ENCODE assay signal across 9 cellular contexts in the genomic region with DNA sequence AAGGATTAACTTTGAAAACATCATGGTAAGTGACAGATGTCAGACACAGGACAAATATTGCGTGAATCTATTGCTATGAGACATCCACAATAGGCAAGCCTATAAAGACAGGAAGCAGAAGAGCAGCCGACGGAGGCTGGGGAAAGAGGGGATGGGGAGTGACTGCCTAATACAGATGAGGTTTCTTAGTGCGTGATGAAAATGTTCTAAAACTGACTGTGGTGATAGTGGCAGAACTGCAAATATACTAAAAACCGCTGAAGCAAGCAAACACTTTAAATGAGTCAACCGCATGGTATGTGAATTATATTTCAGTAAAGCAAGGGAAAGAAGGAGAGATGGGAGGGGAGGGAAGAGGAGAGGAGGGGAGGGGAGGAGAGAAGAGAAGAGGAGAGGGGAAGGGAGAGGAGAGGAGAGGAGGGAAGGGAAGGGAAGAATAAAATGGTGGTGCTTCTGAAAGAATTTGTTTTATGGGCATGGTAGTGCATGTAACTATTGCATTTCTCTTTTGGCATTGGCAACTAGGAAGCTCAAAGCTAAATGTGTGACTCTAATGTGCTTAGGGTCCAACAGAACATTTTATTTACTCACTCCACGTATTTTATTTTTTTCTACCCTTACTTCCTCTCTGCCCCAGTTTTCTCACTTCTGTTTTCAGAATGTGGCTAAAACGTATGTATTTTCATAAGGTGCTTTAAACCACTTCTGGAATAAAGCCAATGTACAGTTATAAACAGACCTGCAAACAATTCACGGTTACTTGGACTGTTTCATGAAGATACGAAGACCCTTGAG. TPM values are rescaled to one million over a fixed set of nuclear protein-coding genes. Genes with fewer than 3 reads are reported as not detected.
A peak's percentile ranks its signal among the peaks of the same experiment; 100 is the strongest.
DNase-seq lines count a peak whose midpoint lies in the region; ATAC-seq and TF ChIP-seq lines count a peak whose summit lies in the region.
"Had no signal": no experiment of that assay in that cellular context is flagged by ENCODE, and none has a peak within 500 bp of the region (broad histone marks: within the 10 kb centered on the region; RNA-seq: fewer than 3 reads in every experiment).

No MANE protein-coding gene starts in this region.

- intact Hi-C loops in CD8-positive, alpha-beta T cell (cut with DNase I, micrococcal nuclease), result loop anchor here (2.0 kb wide), 2 partner anchors 14 to 18 kb away; no protein-coding TSS in a partner anchor
- intact Hi-C loops in lower lobe of right lung (cut with DNase I), result no loop called here

- peak overlapping the region; percentile 92 for H3K27ac Mint-ChIP-seq in CD8-positive, alpha-beta T cell
- peak overlapping the region; percentile 95 for H3K27ac Mint-ChIP-seq in activated naive CD4-positive, alpha-beta T cell treated with anti-CD3 and anti-CD28 coated beads, Interleukin-2, amount 50 U/mL, for 24 hours

- peak in 2 of 7 experiments; percentile 59 to 77 for DNase-seq in CD8-positive, alpha-beta T cell
- DNase-seq in HS-27A (ENCODE audit: low read depth) (peak; percentile 61), lower lobe of right lung (no peak), SW 1271 (lab: John Stamatoyannopoulos, UW) (no peak), NCI-H345 (lab: John Stamatoyannopoulos, UW) (no peak), HT-29 (ENCODE audit: low spot score) (no peak)

- no peaks in the 10 kb centered on the region for H3K27me3 Mint-ChIP-seq in CD8-positive, alpha-beta T cell (ENCODE audit: low read depth)
- H3K27me3 Mint-ChIP-seq in activated naive CD4-positive, alpha-beta T cell treated with anti-CD3 and anti-CD28 coated beads, Interleukin-2, amount 50 U/mL, for 24 hours, result no peaks in the 10 kb centered on the region

- H3K4me1 Mint-ChIP-seq in CD8-positive, alpha-beta T cell (ENCODE audit: low read depth), result peaks cover 85% of the 10 kb centered on the region
- peaks cover 80% of the 10 kb centered on the region for H3K4me1 Mint-ChIP-seq in activated naive CD4-positive, alpha-beta T cell treated with anti-CD3 and anti-CD28 coated beads, Interleukin-2, amount 50 U/mL, for 24 hours

- no peaks in the 10 kb centered on the region for H3K9me3 ChIP-seq in CD8-positive, alpha-beta T cell (ENCODE audit: low read length)
- H3K9me3 ChIP-seq in lower lobe of right lung, result no peaks in the 10 kb centered on the region

- CTCF ChIA-PET in CD8-positive, alpha-beta T cell (lab: Charles Lee), result interaction anchor here (0.6 to 1.6 kb wide), 5 partner anchors 13 to 39 kb away, joined by 3 to 4 read pairs (median 3); no protein-coding TSS in a partner anchor

- peaks cover 96% of the 10 kb centered on the region for H3K4me1 ChIP-seq in CD8-positive, alpha-beta T cell (ENCODE audit: insufficient read depth, low read length)
- peaks cover 44% of the 10 kb centered on the region for H3K4me1 ChIP-seq in lower lobe of right lung

- H3K36me3 Mint-ChIP-seq in CD8-positive, alpha-beta T cell, result peaks cover 89% of the 10 kb centered on the region
- peaks cover 20% of the 10 kb centered on the region for H3K36me3 Mint-ChIP-seq in activated naive CD4-positive, alpha-beta T cell treated with anti-CD3 and anti-CD28 coated beads, Interleukin-2, amount 50 U/mL, for 24 hours

- TF ChIP-seq CTCF in CD8-positive, alpha-beta T cell (IDR thresholded peaks at IDR 0.05), result no peak
- no peak for TF ChIP-seq CTCF in lower lobe of right lung (IDR thresholded peaks at IDR 0.05)

- no peaks in the 10 kb centered on the region for H3K9me3 Mint-ChIP-seq in CD8-positive, alpha-beta T cell
- H3K9me3 Mint-ChIP-seq in activated naive CD4-positive, alpha-beta T cell treated with anti-CD3 and anti-CD28 coated beads, Interleukin-2, amount 50 U/mL, for 24 hours, result no peaks in the 10 kb centered on the region

- peak overlapping the region; percentile 35 for H3K4me3 Mint-ChIP-seq in CD8-positive, alpha-beta T cell
- H3K4me3 Mint-ChIP-seq in activated naive CD4-positive, alpha-beta T cell treated with anti-CD3 and anti-CD28 coated beads, Interleukin-2, amount 50 U/mL, for 24 hours, result peak overlapping the region; percentile 70

- peak overlapping the region; percentile 13 for H3K4me3 ChIP-seq in CD8-positive, alpha-beta T cell (ENCODE audit: low read depth, low read length)
- no peak overlapping the region for H3K4me3 ChIP-seq in lower lobe of right lung

- POLR2A ChIA-PET in CD8-positive, alpha-beta T cell (lab: Charles Lee), result interaction anchor here (0.9 to 16.8 kb wide), 8 partner anchors 11 to 39 kb away, joined by 3 to 535 read pairs (median 4); a partner anchor contains a TSS

- peak overlapping the region; percentile 60 for H3K27ac ChIP-seq in CD8-positive, alpha-beta T cell (ENCODE audit: low read depth, low read length)
- peak overlapping the region; percentile 70 for H3K27ac ChIP-seq in lower lobe of right lung

- H3K36me3 ChIP-seq in CD8-positive, alpha-beta T cell (ENCODE audit: insufficient read depth, low read length), result peaks cover 64% of the 10 kb centered on the region
- peaks cover 79% of the 10 kb centered on the region for H3K36me3 ChIP-seq in lower lobe of right lung

- no peaks in the 10 kb centered on the region for H3K27me3 ChIP-seq in CD8-positive, alpha-beta T cell (ENCODE audit: insufficient read depth, low read length)
- no peaks in the 10 kb centered on the region for H3K27me3 ChIP-seq in lower lobe of right lung (ENCODE audit: low read depth)

- peak; percentile 56 for ATAC-seq in CD8-positive, alpha-beta T cell
- ATAC-seq in GM19468 (IDR thresholded peaks at IDR 0.05; ENCODE audit: extremely low read depth, unreplicated experiment) (peak; percentile 23), lower lobe of right lung (peak; percentile 31 to 41)

RNA-seq across cellular contexts. Expression of a gene that starts 21.3 kb away (rescaled TPM):
- total RNA-seq in CD8-positive, alpha-beta T cell, result 100 to 1,000 TPM; 249 to 269 TPM
- total RNA-seq in lower lobe of right lung, result 66.9 TPM
- 6.1 and 7.8 TPM in 2 replicates for total RNA-seq in HT-29 (2014; rRNA removed; shearing (Covaris generic))

RNA-seq across cellular contexts. Expression of a gene that starts 36.9 kb away (rescaled TPM):
- total RNA-seq in CD8-positive, alpha-beta T cell, result not detected
- total RNA-seq in lower lobe of right lung, result 3.1 TPM
- not detected in 2 replicates for total RNA-seq in HT-29 (2014; rRNA removed; shearing (Covaris generic))
- total RNA-seq: NCI-H460 had no signal

RNA-seq across cellular contexts. Expression of a gene that starts 43.6 kb away (rescaled TPM):
- not detected for total RNA-seq in CD8-positive, alpha-beta T cell
- 9.2 TPM for total RNA-seq in lower lobe of right lung
- total RNA-seq in HT-29 (2014; rRNA removed; shearing (Covaris generic)), result not detected in 2 replicates
- total RNA-seq: NCI-H460 had no signal

Comparison
In these comparisons a context has a peak if more than half of its experiments do, and no peak if none do; other contexts are left out.
1. RNA of a gene that starts 43.6 kb away (total RNA-seq): 9.2 TPM in lower lobe of right lung (single experiment); not detected in CD8-positive, alpha-beta T cell and not detected in HT-29; every median in the first group is over 10 times any median in the second.
2. Peak in every context shown above with its lines, with median percentiles within 50 percentile points of each other: ATAC-seq.